In the genomic region with DNA sequence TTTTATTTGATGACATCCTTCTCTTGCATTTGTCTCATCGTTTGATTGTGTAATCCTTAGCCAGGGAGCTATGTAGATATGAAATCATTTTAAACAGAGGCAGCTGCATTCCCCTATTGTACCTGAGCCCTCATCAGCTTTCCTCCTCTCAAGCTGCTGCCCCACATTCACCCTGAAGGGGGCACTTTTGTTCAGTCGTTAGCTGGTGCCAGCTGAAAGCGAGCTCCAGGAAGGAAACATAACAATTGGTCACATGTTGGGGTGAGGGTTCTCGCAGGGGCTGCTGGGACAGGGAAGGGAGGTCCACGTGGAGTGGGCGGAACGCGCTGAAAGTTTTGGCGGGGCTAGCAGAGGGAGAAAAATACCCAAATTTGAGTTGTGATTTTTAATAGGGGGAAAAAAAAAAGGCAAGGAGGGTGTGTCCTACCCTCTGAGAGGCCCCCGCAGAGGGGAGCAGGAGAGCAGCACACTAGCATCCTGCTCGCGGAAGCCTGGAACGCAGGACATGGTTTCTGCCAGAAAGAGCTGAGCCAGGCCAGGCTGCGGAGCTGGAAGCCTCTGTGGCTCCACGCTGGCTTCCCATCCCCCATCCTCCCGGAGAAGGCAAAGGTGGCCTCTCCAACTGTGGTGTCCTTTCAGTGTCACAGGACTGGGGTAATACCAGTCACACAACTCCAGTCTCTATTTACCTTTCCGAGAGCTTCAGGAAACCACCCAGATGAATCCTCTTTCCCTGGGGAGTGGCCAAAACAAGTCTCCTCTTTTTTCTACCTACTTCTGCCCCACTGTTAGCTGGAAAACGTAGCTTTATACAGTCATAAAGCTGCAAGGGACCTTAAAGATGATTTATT, we compare ENCODE assay signal across 8 cellular contexts. TPM values are rescaled to one million over a fixed set of nuclear protein-coding genes. Genes with fewer than 3 reads are reported as not detected.
DNase-seq lines count a peak whose midpoint lies in the region; ATAC-seq, FAIRE-seq and TF ChIP-seq lines count a peak whose summit lies in the region.

No MANE protein-coding gene starts in this region.

- BruUV-seq in HepG2 (replicated peaks; lab: Mats Ljungman, UMichigan) = TSS peak; percentile 97

- no peaks in the 10 kb centered on the region for H3K9me3 Mint-ChIP-seq in dendritic cell treated with granulocyte-macrophage colony-stimulating factor and Interleukin-4, amounts not matched to agents 40 ng/mL and 50 ng/mL, for 4 days

- no peaks in the 10 kb centered on the region for H3K9me3 ChIP-seq in HepG2 (ENCODE audit: low read length)

- peak; percentile 91 for TF ChIP-seq CTCF in C4-2B (conservative IDR thresholded peaks at IDR 0.05)
- peak; percentile 98 for TF ChIP-seq CTCF in HepG2 (CRISPR knock-in tag; IDR thresholded peaks at IDR 0.05)

- WGBS in HepG2 (ENCODE audit: low lambda C conversion rate) = under 1% methylated on average over 16 of the region's 18 CpGs

- CTCF ChIA-PET in HepG2 (lab: Yijun Ruan, JAX; ENCODE audit: low intra/inter-chr PET ratio, low total read pairs) = interaction anchor here (1.0 to 2.4 kb wide), 5 partner anchors 9 to 55 kb away, joined by 3 to 31 read pairs (median 4); partner anchors contain the start of genes MSL1 and THRA

- no peaks in the 10 kb centered on the region for H4K20me1 ChIP-seq in HepG2 (ENCODE audit: insufficient read depth, low read length)

- peak overlapping the region; percentile 90 for H3K27ac ChIP-seq in C4-2B
- H3K27ac ChIP-seq in HepG2 (ENCODE audit: extremely low read length, insufficient read depth, low read length) = peak overlapping the region; percentile 95

- peak overlapping the region; percentile 56 for H2AFZ ChIP-seq in HepG2 (ENCODE audit: low read length)

- TF ChIP-seq EP300 in HepG2 (IDR thresholded peaks at IDR 0.05; ENCODE audit: low read depth in 2 of 2, low read length in 2 of 2) = peak; percentile 54 to 76; a peak in 3 of 4 replicates
- TF ChIP-seq EP300 in HepG2 (CRISPR knock-in tag; IDR thresholded peaks at IDR 0.05; ENCODE audit: borderline replicate concordance) = peak; percentile 18; the same call in 1 of the 2 replicates

- peak overlapping the region; percentile 93 for H3K4me2 ChIP-seq in HepG2 (ENCODE audit: low read depth, low read length)

- peak overlapping the region; percentile 75 for H3K4me3 Mint-ChIP-seq in dendritic cell treated with granulocyte-macrophage colony-stimulating factor and Interleukin-4, amounts not matched to agents 40 ng/mL and 50 ng/mL, for 4 days

- ATAC-seq in GM19328 (IDR thresholded peaks at IDR 0.05; ENCODE audit: unreplicated experiment) (peak; percentile 70), HG03520 (IDR thresholded peaks at IDR 0.05; ENCODE audit: unreplicated experiment) (peak; percentile 77), HepG2 (peak; percentile 67)

- peak; percentile 90 for TF ChIP-seq RAD21 in HepG2 (CRISPR knock-in tag; IDR thresholded peaks at IDR 0.05)

- no peaks in the 10 kb centered on the region for H3K79me2 ChIP-seq in HepG2 (ENCODE audit: insufficient read depth, low read length)

- peak overlapping the region; percentile 25 to 67 (median 39) for H3K4me3 ChIP-seq in HepG2 (replicated peaks in 1 of 3; ENCODE audit: insufficient read depth in 1 of 3, low read depth in 2 of 3, low read length in 3 of 3)

- H3K36me3 Mint-ChIP-seq in dendritic cell treated with granulocyte-macrophage colony-stimulating factor and Interleukin-4, amounts not matched to agents 40 ng/mL and 50 ng/mL, for 4 days (ENCODE audit: low read depth) = no peaks in the 10 kb centered on the region

- intact Hi-C loops in dendritic cell treated with granulocyte-macrophage colony-stimulating factor and Interleukin-4, amounts not matched to agents 40 ng/mL and 50 ng/mL, for 4 days (cut with micrococcal nuclease) = loop anchor here (1.0 kb wide), 1 partner anchor 55 kb away; no protein-coding TSS in a partner anchor
- intact Hi-C loops in HepG2 (cut with micrococcal nuclease; ENCODE audit: unreplicated experiment) = loop anchor here (1.0 kb wide), 4 partner anchors 10 to 55 kb away; partner anchors contain the start of gene CASC3

- peaks cover 57% of the 10 kb centered on the region for H3K4me1 Mint-ChIP-seq in dendritic cell treated with granulocyte-macrophage colony-stimulating factor and Interleukin-4, amounts not matched to agents 40 ng/mL and 50 ng/mL, for 4 days (ENCODE audit: low read depth)

- H3K9ac ChIP-seq in HepG2 (ENCODE audit: insufficient read depth, low read depth, low read length) = peak overlapping the region; percentile 87

- peak; percentile 74 to 93; a peak in 3 of 4 replicates for TF ChIP-seq POLR2A in HepG2 (IDR thresholded peaks at IDR 0.05; ENCODE audit: insufficient read depth in 1 of 2, low read depth in 2 of 2, low read length in 2 of 2)

- no peaks in the 10 kb centered on the region for H3K27me3 ChIP-seq in HepG2 (ENCODE audit: control insufficient read depth in 1 of 2, insufficient read depth in 2 of 2, low read length in 2 of 2)

- H3K4me1 ChIP-seq in HepG2 (ENCODE audit: insufficient read depth, low read length) = peaks cover 89% of the 10 kb centered on the region

- FAIRE-seq in HepG2 (lab: Jason Lieb, UNC) = peak; percentile 95

- no peaks in the 10 kb centered on the region for H3K36me3 ChIP-seq in HepG2 (replicated peaks in 1 of 2; ENCODE audit: control insufficient read depth in 1 of 2, insufficient read depth in 2 of 2, low read length in 2 of 2)

- POLR2A ChIA-PET in HepG2 (lab: Yijun Ruan, JAX) = interaction anchor here (0.6 to 7.3 kb wide), 44 partner anchors 10 to 438 kb away, joined by 3 to 568 read pairs (median 5); partner anchors contain the start of genes CASC3, CDC6, CSF3 and LRRC3C

- peak; percentile 92 for DNase-seq in NCI-H69 (lab: John Stamatoyannopoulos, UW)
- peak; percentile 92 for DNase-seq in activated CD4-positive, alpha-beta T cell treated with anti-CD3 and anti-CD28 coated beads, Interleukin-2, amount 50 U/mL, for 1 hour
- DNase-seq in HepG2 (ENCODE audit: low spot score) = peak; percentile 98
- DNase-seq in stimulated activated CD4-positive, alpha-beta T cell treated with anti-CD3 and anti-CD28 coated beads, Interleukin-2, amount 100 ng/mL, for 48 hours = peak; percentile 88 to 90

- peaks cover 6% of the 10 kb centered on the region for H3K27me3 Mint-ChIP-seq in dendritic cell treated with granulocyte-macrophage colony-stimulating factor and Interleukin-4, amounts not matched to agents 40 ng/mL and 50 ng/mL, for 4 days

- in situ Hi-C loops in HepG2 (cut with HindIII; ENCODE audit: extremely low pct_ligation_motif_present, low pct_unique_long_range_greater_than_20kb) = loop anchor here (5.0 kb wide), 1 partner anchor 54 kb away; no protein-coding TSS in a partner anchor

- H3K27ac Mint-ChIP-seq in dendritic cell treated with granulocyte-macrophage colony-stimulating factor and Interleukin-4, amounts not matched to agents 40 ng/mL and 50 ng/mL, for 4 days = peak overlapping the region; percentile 97

RNA-seq across cellular contexts. Expression of gene MSL1, which starts 8.4 kb away (rescaled TPM):
- total RNA-seq in HepG2 (2016; rRNA removed; fragmentation: Illumina TruSeq; extraction: Trizol) = 76.1 and 88.5 TPM in 2 replicates
- total RNA-seq in HepG2 (2016; cell fraction: cytosol; rRNA removed; fragmentation: Illumina TruSeq; extraction: Trizol; ENCODE audit: low read depth) = 23.3 and 23.6 TPM in 2 replicates
- 62.6 and 89.2 TPM in 2 replicates for total RNA-seq in HepG2 (2016; cell fraction: insoluble cytoplasmic fraction; rRNA removed; fragmentation: Illumina TruSeq; extraction: Trizol)
- total RNA-seq in HepG2 (2016; cell fraction: membrane; rRNA removed; fragmentation: Illumina TruSeq; extraction: Trizol) = 50.5 and 57.1 TPM in 2 replicates
- total RNA-seq in HepG2 (2016; cell fraction: nucleus; rRNA removed; fragmentation: Illumina TruSeq; extraction: Trizol) = 82.0 and 93.0 TPM in 2 replicates
- polyA plus RNA-seq in HepG2 (2011; rRNA removed) = 54.6 and 63.8 TPM in 2 replicates
- polyA plus RNA-seq in HepG2 (2011; cell fraction: cytosol; rRNA removed) = 19.7 and 28.8 TPM in 2 replicates
- 90.9 and 114 TPM in 2 replicates for polyA plus RNA-seq in HepG2 (2011; cell fraction: nucleus; rRNA removed)
- polyA plus RNA-seq in HepG2 (2012) = 89.3 and 98.8 TPM in 2 replicates
- 10.1 and 10.5 TPM in 2 replicates for polyA plus RNA-seq in HepG2 (2016; cell fraction: cytosol; fragmentation: Illumina TruSeq; extraction: Trizol; ENCODE audit: low read depth)
- 77.5 and 94.3 TPM in 2 replicates for polyA plus RNA-seq in HepG2 (2016; cell fraction: insoluble cytoplasmic fraction; fragmentation: Illumina TruSeq; extraction: Trizol; ENCODE audit: low read depth)
- polyA plus RNA-seq in HepG2 (2016; cell fraction: membrane; fragmentation: Illumina TruSeq; extraction: Trizol; ENCODE audit: low read depth) = 34.7 and 36.6 TPM in 2 replicates
- 173 TPM in 2 replicates for polyA plus RNA-seq in HepG2 (2016; cell fraction: nucleus; fragmentation: Illumina TruSeq; extraction: Trizol; ENCODE audit: insufficient read depth, low read depth)
- polyA minus RNA-seq in HepG2 (2011; rRNA and poly(A)+ RNA removed; ENCODE audit: low replicate concordance) = 21.1 and 21.8 TPM in 2 replicates
- polyA minus RNA-seq in HepG2 (2011; cell fraction: cytosol; rRNA and poly(A)+ RNA removed) = 50.3 and 50.4 TPM in 2 replicates
- 107 and 131 TPM in 2 replicates for polyA minus RNA-seq in HepG2 (2011; cell fraction: nucleus; rRNA and poly(A)+ RNA removed)

RNA-seq across cellular contexts. Expression of gene NR1D1, which starts 12.9 kb away (rescaled TPM):
- total RNA-seq in HepG2 (2016; rRNA removed; fragmentation: Illumina TruSeq; extraction: Trizol) = 1.4 and 2.1 TPM in 2 replicates
- total RNA-seq in HepG2 (2016; cell fraction: cytosol; rRNA removed; fragmentation: Illumina TruSeq; extraction: Trizol; ENCODE audit: low read depth) = 0.88 and 1.1 TPM in 2 replicates
- 1.2 and 1.8 TPM in 2 replicates for total RNA-seq in HepG2 (2016; cell fraction: insoluble cytoplasmic fraction; rRNA removed; fragmentation: Illumina TruSeq; extraction: Trizol)
- total RNA-seq in HepG2 (2016; cell fraction: membrane; rRNA removed; fragmentation: Illumina TruSeq; extraction: Trizol) = 2.2 and 2.4 TPM in 2 replicates
- 3.4 and 4.3 TPM in 2 replicates for total RNA-seq in HepG2 (2016; cell fraction: nucleus; rRNA removed; fragmentation: Illumina TruSeq; extraction: Trizol)
- polyA plus RNA-seq in HepG2 (2011; rRNA removed) = 2.7 and 3.6 TPM in 2 replicates
- polyA plus RNA-seq in HepG2 (2011; cell fraction: cytosol; rRNA removed) = 1.5 and 1.6 TPM in 2 replicates
- polyA plus RNA-seq in HepG2 (2011; cell fraction: nucleus; rRNA removed) = 20.3 and 22.7 TPM in 2 replicates
- 11.1 and 19.6 TPM in 2 replicates for polyA plus RNA-seq in HepG2 (2012)
- 0.95 and 1.1 TPM in 2 replicates for polyA plus RNA-seq in HepG2 (2016; cell fraction: cytosol; fragmentation: Illumina TruSeq; extraction: Trizol; ENCODE audit: low read depth)
- 3.8 and 5.8 TPM in 2 replicates for polyA plus RNA-seq in HepG2 (2016; cell fraction: insoluble cytoplasmic fraction; fragmentation: Illumina TruSeq; extraction: Trizol; ENCODE audit: low read depth)
- 2.5 and 3.4 TPM in 2 replicates for polyA plus RNA-seq in HepG2 (2016; cell fraction: membrane; fragmentation: Illumina TruSeq; extraction: Trizol; ENCODE audit: low read depth)
- polyA plus RNA-seq in HepG2 (2016; cell fraction: nucleus; fragmentation: Illumina TruSeq; extraction: Trizol; ENCODE audit: insufficient read depth, low read depth) = 9.5 and 10.0 TPM in 2 replicates
- 3.3 and 6.7 TPM in 2 replicates for polyA minus RNA-seq in HepG2 (2011; rRNA and poly(A)+ RNA removed; ENCODE audit: low replicate concordance)
- polyA minus RNA-seq in HepG2 (2011; cell fraction: cytosol; rRNA and poly(A)+ RNA removed) = 4.5 and 6.5 TPM in 2 replicates
- polyA minus RNA-seq in HepG2 (2011; cell fraction: nucleus; rRNA and poly(A)+ RNA removed) = 7.6 and 8.1 TPM in 2 replicates

RNA-seq across cellular contexts. Expression of gene CASC3, which starts 27.0 kb away (rescaled TPM):
- 29.6 and 30.8 TPM in 2 replicates for total RNA-seq in HepG2 (2016; rRNA removed; fragmentation: Illumina TruSeq; extraction: Trizol)
- total RNA-seq in HepG2 (2016; cell fraction: cytosol; rRNA removed; fragmentation: Illumina TruSeq; extraction: Trizol; ENCODE audit: low read depth) = 27.8 and 32.3 TPM in 2 replicates
- total RNA-seq in HepG2 (2016; cell fraction: insoluble cytoplasmic fraction; rRNA removed; fragmentation: Illumina TruSeq; extraction: Trizol) = 26.4 and 32.2 TPM in 2 replicates
- 28.8 and 30.1 TPM in 2 replicates for total RNA-seq in HepG2 (2016; cell fraction: membrane; rRNA removed; fragmentation: Illumina TruSeq; extraction: Trizol)
- total RNA-seq in HepG2 (2016; cell fraction: nucleus; rRNA removed; fragmentation: Illumina TruSeq; extraction: Trizol) = 30.8 and 38.1 TPM in 2 replicates
- 60.9 and 62.9 TPM in 2 replicates for polyA plus RNA-seq in HepG2 (2011; rRNA removed)
- polyA plus RNA-seq in HepG2 (2011; cell fraction: cytosol; rRNA removed) = 25.1 and 35.9 TPM in 2 replicates
- 142 and 152 TPM in 2 replicates for polyA plus RNA-seq in HepG2 (2011; cell fraction: nucleus; rRNA removed)
- polyA plus RNA-seq in HepG2 (2012) = 70.7 and 76.1 TPM in 2 replicates
- 5.4 and 6.1 TPM in 2 replicates for polyA plus RNA-seq in HepG2 (2016; cell fraction: cytosol; fragmentation: Illumina TruSeq; extraction: Trizol; ENCODE audit: low read depth)
- 32.0 and 41.3 TPM in 2 replicates for polyA plus RNA-seq in HepG2 (2016; cell fraction: insoluble cytoplasmic fraction; fragmentation: Illumina TruSeq; extraction: Trizol; ENCODE audit: low read depth)
- polyA plus RNA-seq in HepG2 (2016; cell fraction: membrane; fragmentation: Illumina TruSeq; extraction: Trizol; ENCODE audit: low read depth) = 18.7 and 20.0 TPM in 2 replicates
- 74.6 and 84.0 TPM in 2 replicates for polyA plus RNA-seq in HepG2 (2016; cell fraction: nucleus; fragmentation: Illumina TruSeq; extraction: Trizol; ENCODE audit: insufficient read depth, low read depth)
- polyA minus RNA-seq in HepG2 (2011; rRNA and poly(A)+ RNA removed; ENCODE audit: low replicate concordance) = 60.8 and 70.8 TPM in 2 replicates
- polyA minus RNA-seq in HepG2 (2011; cell fraction: cytosol; rRNA and poly(A)+ RNA removed) = 20.8 and 24.8 TPM in 2 replicates
- 59.5 and 60.8 TPM in 2 replicates for polyA minus RNA-seq in HepG2 (2011; cell fraction: nucleus; rRNA and poly(A)+ RNA removed)

RNA-seq across cellular contexts. Expression of gene THRA, which starts 50.6 kb away (rescaled TPM):
- total RNA-seq in HepG2 (2016; rRNA removed; fragmentation: Illumina TruSeq; extraction: Trizol) = 9.9 and 10.4 TPM in 2 replicates
- 4.9 and 5.0 TPM in 2 replicates for total RNA-seq in HepG2 (2016; cell fraction: cytosol; rRNA removed; fragmentation: Illumina TruSeq; extraction: Trizol; ENCODE audit: low read depth)
- total RNA-seq in HepG2 (2016; cell fraction: insoluble cytoplasmic fraction; rRNA removed; fragmentation: Illumina TruSeq; extraction: Trizol) = 8.1 and 10.9 TPM in 2 replicates
- total RNA-seq in HepG2 (2016; cell fraction: membrane; rRNA removed; fragmentation: Illumina TruSeq; extraction: Trizol) = 12.8 TPM in 2 replicates
- total RNA-seq in HepG2 (2016; cell fraction: nucleus; rRNA removed; fragmentation: Illumina TruSeq; extraction: Trizol) = 5.9 and 6.8 TPM in 2 replicates
- 8.0 and 8.6 TPM in 2 replicates for polyA plus RNA-seq in HepG2 (2011; rRNA removed)
- polyA plus RNA-seq in HepG2 (2011; cell fraction: cytosol; rRNA removed) = 7.7 and 8.0 TPM in 2 replicates
- 12.1 and 13.6 TPM in 2 replicates for polyA plus RNA-seq in HepG2 (2011; cell fraction: nucleus; rRNA removed)
- 11.6 and 15.5 TPM in 2 replicates for polyA plus RNA-seq in HepG2 (2012)
- polyA plus RNA-seq in HepG2 (2016; cell fraction: cytosol; fragmentation: Illumina TruSeq; extraction: Trizol; ENCODE audit: low read depth) = 4.3 TPM in 2 replicates
- polyA plus RNA-seq in HepG2 (2016; cell fraction: insoluble cytoplasmic fraction; fragmentation: Illumina TruSeq; extraction: Trizol; ENCODE audit: low read depth) = 8.0 and 12.4 TPM in 2 replicates
- 9.9 and 10.7 TPM in 2 replicates for polyA plus RNA-seq in HepG2 (2016; cell fraction: membrane; fragmentation: Illumina TruSeq; extraction: Trizol; ENCODE audit: low read depth)
- 11.5 and 12.3 TPM in 2 replicates for polyA plus RNA-seq in HepG2 (2016; cell fraction: nucleus; fragmentation: Illumina TruSeq; extraction: Trizol; ENCODE audit: insufficient read depth, low read depth)
- polyA minus RNA-seq in HepG2 (2011; rRNA and poly(A)+ RNA removed; ENCODE audit: low replicate concordance) = 14.3 and 17.9 TPM in 2 replicates
- 5.3 and 7.4 TPM in 2 replicates for polyA minus RNA-seq in HepG2 (2011; cell fraction: cytosol; rRNA and poly(A)+ RNA removed)
- 7.2 and 7.5 TPM in 2 replicates for polyA minus RNA-seq in HepG2 (2011; cell fraction: nucleus; rRNA and poly(A)+ RNA removed)

RNA-seq across cellular contexts. Expression of gene MED24, which starts 59.1 kb away (rescaled TPM):
- total RNA-seq in HepG2 (2016; rRNA removed; fragmentation: Illumina TruSeq; extraction: Trizol) = 51.1 and 66.5 TPM in 2 replicates
- total RNA-seq in HepG2 (2016; cell fraction: cytosol; rRNA removed; fragmentation: Illumina TruSeq; extraction: Trizol; ENCODE audit: low read depth) = 14.5 and 17.6 TPM in 2 replicates
- 50.7 and 65.1 TPM in 2 replicates for total RNA-seq in HepG2 (2016; cell fraction: insoluble cytoplasmic fraction; rRNA removed; fragmentation: Illumina TruSeq; extraction: Trizol)
- 26.0 and 27.2 TPM in 2 replicates for total RNA-seq in HepG2 (2016; cell fraction: membrane; rRNA removed; fragmentation: Illumina TruSeq; extraction: Trizol)
- total RNA-seq in HepG2 (2016; cell fraction: nucleus; rRNA removed; fragmentation: Illumina TruSeq; extraction: Trizol) = 65.1 and 70.6 TPM in 2 replicates
- polyA plus RNA-seq in HepG2 (2011; rRNA removed) = 67.7 and 78.0 TPM in 2 replicates
- 28.7 and 32.2 TPM in 2 replicates for polyA plus RNA-seq in HepG2 (2011; cell fraction: cytosol; rRNA removed)
- 613 and 896 TPM in 2 replicates for polyA plus RNA-seq in HepG2 (2011; cell fraction: nucleus; rRNA removed)
- polyA plus RNA-seq in HepG2 (2012) = 70.6 and 74.6 TPM in 2 replicates
- 9.7 and 12.0 TPM in 2 replicates for polyA plus RNA-seq in HepG2 (2016; cell fraction: cytosol; fragmentation: Illumina TruSeq; extraction: Trizol; ENCODE audit: low read depth)
- 46.8 and 59.5 TPM in 2 replicates for polyA plus RNA-seq in HepG2 (2016; cell fraction: insoluble cytoplasmic fraction; fragmentation: Illumina TruSeq; extraction: Trizol; ENCODE audit: low read depth)
- polyA plus RNA-seq in HepG2 (2016; cell fraction: membrane; fragmentation: Illumina TruSeq; extraction: Trizol; ENCODE audit: low read depth) = 20.4 and 23.8 TPM in 2 replicates
- polyA plus RNA-seq in HepG2 (2016; cell fraction: nucleus; fragmentation: Illumina TruSeq; extraction: Trizol; ENCODE audit: insufficient read depth, low read depth) = 182 and 188 TPM in 2 replicates
- polyA minus RNA-seq in HepG2 (2011; rRNA and poly(A)+ RNA removed; ENCODE audit: low replicate concordance) = 133 and 240 TPM in 2 replicates
- 49.1 and 58.4 TPM in 2 replicates for polyA minus RNA-seq in HepG2 (2011; cell fraction: cytosol; rRNA and poly(A)+ RNA removed)
- 159 and 161 TPM in 2 replicates for polyA minus RNA-seq in HepG2 (2011; cell fraction: nucleus; rRNA and poly(A)+ RNA removed)

Comparison
In these comparisons a context has a peak if more than half of its experiments do, and no peak if none do; other contexts are left out.
1. Peak in every context shown above with its lines: DNase-seq, ATAC-seq, H3K4me3 ChIP-seq and H3K27ac ChIP-seq.